Comparison of ENCODE assay signal across 8 cellular contexts in genomic region chrX:48574270-48575266, GRCh38. TPM values are rescaled to one million over a fixed set of nuclear protein-coding genes. Genes with fewer than 3 reads are reported as not detected.
A peak's percentile ranks its signal among the peaks of the same experiment; 100 is the strongest.
DNase-seq lines count a peak whose midpoint lies in the region; ATAC-seq and TF ChIP-seq lines count a peak whose summit lies in the region.

TSS of gene RBM3 (plus strand) at chrX:48574484. CDS start at chrX:48575181, 697 bp downstream.

- H3K27ac ChIP-seq in ectodermal cell (ENCODE audit: insufficient read depth, low read depth, low read length, poor library complexity, severe bottlenecking) (peak within 1 kb of the TSS; percentile 94), lung (ENCODE audit: low read depth in 1 of 2, low read length in 1 of 2) (peak within 1 kb of the TSS; percentile 93 to 98)

- ATAC-seq in GM19467 (IDR thresholded peaks at IDR 0.05; ENCODE audit: unreplicated experiment) (peak; percentile 82), lung (ENCODE audit: insufficient read depth, low FRiP score) (peak; percentile 94)

- DNase-seq in COLO829 (ENCODE audit: low spot score) (peak; percentile 87), HS-5 (ENCODE audit: low read depth) (peak; percentile 64), NK-92 (lab: John Stamatoyannopoulos, UW; ENCODE audit: unreplicated experiment) (peak; percentile 65), lung (ENCODE audit: low spot score) (peak; percentile 95)
- DNase-seq in activated CD8-positive, alpha-beta memory T cell treated with anti-CD3 and anti-CD28 coated beads for 1 hour (ENCODE audit: extremely low read depth in 1 of 2, low read depth in 1 of 2): peak; percentile 80 to 81
- DNase-seq in stimulated activated CD4-positive, alpha-beta T cell treated with anti-CD3 and anti-CD28 coated beads, TNF-alpha, amount 100 ng/mL, for 24 hours (ENCODE audit: low read depth in 3 of 3): peak; percentile 77 to 88 (median 80)

- H3K36me3 ChIP-seq in ectodermal cell (ENCODE audit: control insufficient read depth, insufficient read depth, low read length) (peaks cover 27% of the 10 kb centered on the region), lung (ENCODE audit: control insufficient read depth in 2 of 2, insufficient read depth in 2 of 2, low read length in 2 of 2) (peaks cover 3 to 13% of the 10 kb centered on the region in 2 donors)

- H3K4me3 ChIP-seq in ectodermal cell (ENCODE audit: insufficient read depth, low read depth, low read length) (peak within 1 kb of the TSS; percentile 79), lung (peak within 1 kb of the TSS; percentile 67)

- H3K4me1 ChIP-seq in ectodermal cell (ENCODE audit: control insufficient read depth, insufficient read depth, low read length): peaks cover 11% of the 10 kb centered on the region
- no peaks in the 10 kb centered on the region for H3K4me1 ChIP-seq in lung (ENCODE audit: control insufficient read depth in 2 of 2, insufficient read depth in 2 of 2, low read length in 2 of 2)

- TF ChIP-seq CTCF in lung (IDR thresholded peaks at IDR 0.05; ENCODE audit: control extremely low read depth, extremely low read depth): no peak

- H3K9me3 ChIP-seq in ectodermal cell (ENCODE audit: control insufficient read depth, low read length): no peaks in the 10 kb centered on the region
- H3K9me3 ChIP-seq in lung (ENCODE audit: control insufficient read depth in 2 of 2, insufficient read depth in 1 of 2, low read length in 1 of 2): peaks cover 0 to 9% of the 10 kb centered on the region in 2 donors

- 0% methylated on average over 70 to 71 of the region's 71 CpGs for WGBS in ectodermal cell, 2 experiments
- 0 to 37% methylated on average over 59 to 71 of the region's 71 CpGs for WGBS in lung, 2 donors

- H3K27me3 ChIP-seq in ectodermal cell (ENCODE audit: control insufficient read depth, insufficient read depth, low read length, poor library complexity, severe bottlenecking): no peaks in the 10 kb centered on the region
- no peaks in the 10 kb centered on the region for H3K27me3 ChIP-seq in lung (ENCODE audit: control insufficient read depth, insufficient read depth)

RNA-seq across cellular contexts. Expression of gene RBM3, which starts in this region (rescaled TPM):
- polyA plus RNA-seq in ectodermal cell (2013, experiment 1 of 4): 205 TPM
- 209 TPM for polyA plus RNA-seq in ectodermal cell (2013, experiment 2 of 4)
- polyA plus RNA-seq in ectodermal cell (2013, experiment 3 of 4): 134 TPM
- polyA plus RNA-seq in ectodermal cell (2013, experiment 4 of 4): 154 TPM
- 100 to 1,000 TPM; 117 to 346 TPM for total RNA-seq in lung
- polyA plus RNA-seq in lung: 100 to 1,000 TPM; 211 to 223 TPM

Comparison
In these comparisons a context has a peak if more than half of its experiments do, and no peak if none do; other contexts are left out.
1. Peak in every context shown above with its lines: DNase-seq, ATAC-seq, H3K4me3 ChIP-seq and H3K27ac ChIP-seq.